9 cellular contexts compared by ENCODE assay signal in the genomic region with DNA sequence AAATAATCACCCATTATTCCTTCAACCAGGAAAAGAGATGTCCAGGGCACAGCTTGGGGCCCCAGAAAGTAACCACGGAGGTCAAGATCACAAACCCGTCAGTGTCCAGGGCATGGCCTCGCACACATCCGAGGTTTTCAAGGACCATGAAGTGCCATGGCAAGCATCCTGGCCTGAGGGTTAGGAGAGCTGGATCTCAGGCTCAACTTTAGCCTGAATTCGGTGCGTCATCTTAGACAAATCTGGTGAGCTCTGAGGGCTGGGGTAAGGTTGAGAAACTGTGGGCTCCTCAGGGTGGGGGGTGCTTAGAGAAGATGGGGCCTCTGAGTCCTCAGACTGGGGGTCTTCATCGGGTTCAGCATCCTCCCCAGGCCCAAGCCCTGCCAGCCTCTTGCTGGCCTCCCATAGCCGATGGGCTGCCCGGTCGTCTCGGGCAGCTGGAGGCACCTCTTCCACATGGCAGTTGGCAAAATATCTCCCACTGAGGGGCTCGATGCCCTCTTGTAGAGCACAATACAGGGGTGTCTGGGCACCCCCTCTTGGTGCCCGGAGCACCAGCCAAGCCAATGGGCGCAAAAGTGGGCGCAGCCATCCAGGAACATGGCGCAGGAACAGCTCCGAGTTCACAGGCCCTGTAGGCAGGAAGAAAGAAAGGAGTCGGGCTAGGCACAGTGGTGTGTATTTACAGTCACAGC. TPM values are rescaled to one million over a fixed set of nuclear protein-coding genes. Genes with fewer than 3 reads are reported as not detected.
DNase-seq lines count a peak whose midpoint lies in the region; ATAC-seq and TF ChIP-seq lines count a peak whose summit lies in the region.
"Had no signal": no experiment of that assay in that cellular context is flagged by ENCODE, and none has a peak within 500 bp of the region (broad histone marks: within the 10 kb centered on the region; RNA-seq: fewer than 3 reads in every experiment).

No MANE protein-coding gene starts in this region.

- H3K4me1 ChIP-seq in liver (ENCODE audit: control insufficient read depth in 4 of 4, insufficient read depth in 4 of 4, low read length in 3 of 4): peaks cover 17 to 36% (median 23%) of the 10 kb centered on the region in 4 donors
- H3K4me1 ChIP-seq in thoracic aorta (ENCODE audit: control insufficient read depth in 1 of 2, low read depth in 2 of 2): peaks cover 20 to 46% of the 10 kb centered on the region in 2 donors

- peak overlapping the region; percentile 93 for H3K27ac Mint-ChIP-seq in activated CD8-positive, alpha-beta memory T cell treated with anti-CD3 and anti-CD28 coated beads, Interleukin-2, amount 10 ng/mL, durations not matched to agents 7 days and 5 days
- H3K27ac Mint-ChIP-seq in activated naive CD8-positive, alpha-beta T cell: peak overlapping the region; percentile 97

- CTCF ChIA-PET in activated CD8-positive, alpha-beta memory T cell treated with anti-CD3 and anti-CD28 coated beads, Interleukin-2, amount 10 ng/mL, durations not matched to agents 7 days and 5 days (lab: Charles Lee): interaction anchor here (0.8 to 7.8 kb wide), 16 partner anchors 10 to 219 kb away, joined by 3 to 68 read pairs (median 7); a partner anchor contains a TSS

- H3K4me3 Mint-ChIP-seq in activated CD8-positive, alpha-beta memory T cell treated with anti-CD3 and anti-CD28 coated beads, Interleukin-2, amount 10 ng/mL, durations not matched to agents 7 days and 5 days: peak overlapping the region; percentile 91
- peak overlapping the region; percentile 93 for H3K4me3 Mint-ChIP-seq in activated naive CD8-positive, alpha-beta T cell

- DNase-seq in activated CD8-positive, alpha-beta memory T cell treated with anti-CD3 and anti-CD28 coated beads, Interleukin-2, amount 10 ng/mL, durations not matched to agents 7 days and 5 days: no peak
- DNase-seq in activated CD8-positive, alpha-beta memory T cell treated with anti-CD3 and anti-CD28 coated beads for 24 hours: no peak
- DNase-seq in thoracic aorta (ENCODE audit: low spot score): no peak
- DNase-seq in activated CD4-positive, alpha-beta T cell treated with anti-CD3 and anti-CD28 coated beads, Interleukin-2, amount 50 U/mL, for 48 hours: no peak
- DNase-seq: AML-193 had no signal

- H3K27me3 Mint-ChIP-seq in activated CD8-positive, alpha-beta memory T cell treated with anti-CD3 and anti-CD28 coated beads, Interleukin-2, amount 10 ng/mL, durations not matched to agents 7 days and 5 days: no peaks in the 10 kb centered on the region
- no peaks in the 10 kb centered on the region for H3K27me3 Mint-ChIP-seq in activated naive CD8-positive, alpha-beta T cell

- H3K27me3 ChIP-seq in liver (ENCODE audit: control insufficient read depth in 4 of 4, insufficient read depth in 4 of 4, low read length in 3 of 4) (no peaks in the 10 kb centered on the region), thoracic aorta (replicated peaks; ENCODE audit: insufficient read depth) (no peaks in the 10 kb centered on the region)

- WGBS in liver: 87% methylated on average over 18 of the region's 18 CpGs

- TF ChIP-seq CTCF in liver (IDR thresholded peaks at IDR 0.05; ENCODE audit: low read depth, low read length, missing input control): no peak
- TF ChIP-seq CTCF in thoracic aorta (IDR thresholded peaks at IDR 0.05): no peak

- no peaks in the 10 kb centered on the region for H3K9me3 ChIP-seq in liver (ENCODE audit: control insufficient read depth in 4 of 4, low read length in 3 of 4)
- H3K9me3 ChIP-seq in thoracic aorta: no peaks in the 10 kb centered on the region

- H3K4me3 ChIP-seq in liver (ENCODE audit: low read depth in 1 of 3, low read length in 3 of 3) (no peak overlapping the region), thoracic aorta (peak overlapping the region; percentile 95)

- peak overlapping the region in 1 of 2 donors; percentile 27 for H3K9ac ChIP-seq in liver (ENCODE audit: low read depth in 1 of 2, low read length in 2 of 2)

- H3K36me3 Mint-ChIP-seq in activated CD8-positive, alpha-beta memory T cell treated with anti-CD3 and anti-CD28 coated beads, Interleukin-2, amount 10 ng/mL, durations not matched to agents 7 days and 5 days: peaks cover 28% of the 10 kb centered on the region
- peaks cover 5% of the 10 kb centered on the region for H3K36me3 Mint-ChIP-seq in activated naive CD8-positive, alpha-beta T cell

- H3K36me3 ChIP-seq in liver (ENCODE audit: control insufficient read depth in 4 of 4, insufficient read depth in 3 of 4, low read depth in 1 of 4, low read length in 3 of 4) (peaks cover 0 to 3% (median 0%) of the 10 kb centered on the region in 4 donors), thoracic aorta (no peaks in the 10 kb centered on the region)

- H3K27ac ChIP-seq in liver (ENCODE audit: low read depth in 1 of 2, low read length in 2 of 2) (peak overlapping the region; percentile 89 to 99), thoracic aorta (peak overlapping the region; percentile 88 to 97)

- ATAC-seq in activated CD8-positive, alpha-beta memory T cell treated with anti-CD3 and anti-CD28 coated beads, Interleukin-2, amount 10 ng/mL, durations not matched to agents 7 days and 5 days: no peak
- no peak for ATAC-seq in thoracic aorta (ENCODE audit: insufficient number of reproducible peaks, low FRiP score, low read depth)
- ATAC-seq in GM18873 (IDR thresholded peaks at IDR 0.05; ENCODE audit: low FRiP score, unreplicated experiment): no peak
- no peak for ATAC-seq in GM19455 (IDR thresholded peaks at IDR 0.05; ENCODE audit: unreplicated experiment)

- no peak for TF ChIP-seq RAD21 in liver (IDR thresholded peaks at IDR 0.05)

- no peaks in the 10 kb centered on the region for H3K9me3 Mint-ChIP-seq in activated CD8-positive, alpha-beta memory T cell treated with anti-CD3 and anti-CD28 coated beads, Interleukin-2, amount 10 ng/mL, durations not matched to agents 7 days and 5 days (ENCODE audit: low read depth)
- H3K9me3 Mint-ChIP-seq in activated naive CD8-positive, alpha-beta T cell (ENCODE audit: low read depth): no peaks in the 10 kb centered on the region

- peaks cover 58% of the 10 kb centered on the region for H3K4me1 Mint-ChIP-seq in activated CD8-positive, alpha-beta memory T cell treated with anti-CD3 and anti-CD28 coated beads, Interleukin-2, amount 10 ng/mL, durations not matched to agents 7 days and 5 days
- H3K4me1 Mint-ChIP-seq in activated naive CD8-positive, alpha-beta T cell (ENCODE audit: low read depth): peaks cover 64% of the 10 kb centered on the region

TF ChIP-seq in liver, 16 proteins besides CTCF, POLR2A, EP300 and RAD21 (continues in another document):
- TF ChIP-seq TAF1 (conservative IDR thresholded peaks at IDR 0.05) (no peak), FOXA2 (IDR thresholded peaks at IDR 0.05) (no peak)
- TF ChIP-seq, protein P1, sequence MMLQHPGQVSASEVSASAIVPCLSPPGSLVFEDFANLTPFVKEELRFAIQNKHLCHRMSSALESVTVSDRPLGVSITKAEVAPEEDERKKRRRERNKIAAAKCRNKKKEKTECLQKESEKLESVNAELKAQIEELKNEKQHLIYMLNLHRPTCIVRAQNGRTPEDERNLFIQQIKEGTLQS (IDR thresholded peaks at IDR 0.05): no peak
- TF ChIP-seq, protein P2, sequence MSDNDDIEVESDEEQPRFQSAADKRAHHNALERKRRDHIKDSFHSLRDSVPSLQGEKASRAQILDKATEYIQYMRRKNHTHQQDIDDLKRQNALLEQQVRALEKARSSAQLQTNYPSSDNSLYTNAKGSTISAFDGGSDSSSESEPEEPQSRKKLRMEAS (IDR thresholded peaks at IDR 0.05): no peak

RNA-seq across cellular contexts. Expression of a gene that starts 0.9 kb away (rescaled TPM):
- 100 to 1,000 TPM; 143 to 191 TPM for total RNA-seq in activated CD8-positive, alpha-beta memory T cell treated with anti-CD3 and anti-CD28 coated beads, Interleukin-2, amount 10 ng/mL, durations not matched to agents 7 days and 5 days
- total RNA-seq in liver (10 to 100 TPM; 67.7 to 71.0 TPM), thoracic aorta (10 to 100 TPM; 71.3 to 92.1 TPM)
- polyA plus RNA-seq in liver: 100 to 1,000 TPM in 1 of 2 donors, 10 to 100 TPM in 1; 61.6 to 100 TPM

RNA-seq across cellular contexts. Expression of a gene that starts 4.5 kb away (rescaled TPM):
- total RNA-seq in activated CD8-positive, alpha-beta memory T cell treated with anti-CD3 and anti-CD28 coated beads, Interleukin-2, amount 10 ng/mL, durations not matched to agents 7 days and 5 days: 10 to 100 TPM; 23.1 to 25.9 TPM
- total RNA-seq in liver (10 to 100 TPM in 1 of 2 donors, 1 to 10 TPM in 1; 9.7 to 91.6 TPM), thoracic aorta (10 to 100 TPM in 1 of 2 donors, 1 to 10 TPM in 1; 3.7 to 12.2 TPM)
- 10 to 100 TPM in 1 of 2 donors, 1 to 10 TPM in 1; 5.0 to 12.3 TPM for polyA plus RNA-seq in liver

RNA-seq across cellular contexts. Expression of a gene that starts 43.6 kb away (rescaled TPM):
- 10 to 100 TPM; 46.1 to 50.6 TPM for total RNA-seq in activated CD8-positive, alpha-beta memory T cell treated with anti-CD3 and anti-CD28 coated beads, Interleukin-2, amount 10 ng/mL, durations not matched to agents 7 days and 5 days
- total RNA-seq in liver (10 to 100 TPM; 17.3 to 30.8 TPM), thoracic aorta (10 to 100 TPM; 30.6 to 34.6 TPM)
- 10 to 100 TPM; 28.1 to 34.5 TPM for polyA plus RNA-seq in liver

RNA-seq across cellular contexts. Expression of a gene that starts 52.9 kb away (rescaled TPM):
- total RNA-seq in activated CD8-positive, alpha-beta memory T cell treated with anti-CD3 and anti-CD28 coated beads, Interleukin-2, amount 10 ng/mL, durations not matched to agents 7 days and 5 days: 10 to 100 TPM; 79.5 to 85.8 TPM
- total RNA-seq in liver (10 to 100 TPM; 15.5 to 21.3 TPM), thoracic aorta (10 to 100 TPM; 46.4 to 99.4 TPM)
- 1 to 10 TPM; 4.3 to 7.9 TPM for polyA plus RNA-seq in liver

RNA-seq across cellular contexts. Expression of a gene that starts 55.8 kb away (rescaled TPM):
- total RNA-seq in activated CD8-positive, alpha-beta memory T cell treated with anti-CD3 and anti-CD28 coated beads, Interleukin-2, amount 10 ng/mL, durations not matched to agents 7 days and 5 days: 10 to 100 TPM; 14.5 to 19.6 TPM
- total RNA-seq in liver (1 to 10 TPM; 2.8 to 4.2 TPM), thoracic aorta (10 to 100 TPM; 19.9 to 23.4 TPM)
- polyA plus RNA-seq in liver: 1 to 10 TPM; 4.0 to 5.4 TPM
